9 cellular contexts compared by ENCODE assay signal in the genomic region with DNA sequence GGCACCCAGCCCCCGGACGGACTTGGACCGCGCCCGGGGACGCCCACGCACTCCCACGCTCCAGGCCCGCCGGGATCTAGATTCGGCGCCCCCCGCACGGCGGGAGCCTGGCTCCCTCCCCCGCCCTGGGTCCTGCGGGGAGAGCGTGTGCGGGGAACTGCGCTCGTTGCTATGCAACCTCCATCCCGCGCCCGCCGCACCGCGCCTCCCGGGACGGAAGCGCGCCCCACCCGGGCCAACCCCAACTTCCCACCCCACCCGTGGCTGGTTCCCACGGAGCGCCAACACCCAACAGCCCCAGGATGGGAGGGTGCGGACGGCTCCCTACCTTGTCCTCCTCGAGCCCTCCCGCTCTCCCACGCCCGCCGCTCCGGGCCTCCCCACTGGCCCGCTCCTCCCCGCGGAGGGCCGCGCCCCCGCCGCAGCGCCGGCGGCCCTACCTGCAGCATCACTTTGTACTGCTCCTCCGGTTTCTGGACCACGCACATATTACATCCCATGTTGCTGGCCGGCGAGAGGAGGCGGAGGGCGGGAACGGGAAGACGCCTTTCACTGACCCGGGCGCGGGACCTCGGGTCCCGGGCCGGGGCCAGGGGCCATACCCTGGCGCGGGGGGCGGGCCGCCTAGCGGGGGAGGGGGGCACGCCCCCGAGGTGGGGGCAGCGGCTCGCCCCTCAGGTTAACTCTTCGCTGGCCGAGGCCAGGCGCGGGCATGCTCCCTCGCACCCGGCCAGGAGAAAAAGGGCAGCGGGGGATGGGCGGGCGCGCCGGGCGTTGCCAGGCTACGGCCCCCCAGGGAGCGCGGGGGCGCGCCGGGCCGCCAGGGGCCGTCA. TPM values are rescaled to one million over a fixed set of nuclear protein-coding genes. Genes with fewer than 3 reads are reported as not detected.
DNase-seq lines count a peak whose midpoint lies in the region; ATAC-seq, FAIRE-seq and TF ChIP-seq lines count a peak whose summit lies in the region.
"Had no signal": no experiment of that assay in that cellular context is flagged by ENCODE, and none has a peak within 500 bp of the region (broad histone marks: within the 10 kb centered on the region; RNA-seq: fewer than 3 reads in every experiment).

A gene with protein sequence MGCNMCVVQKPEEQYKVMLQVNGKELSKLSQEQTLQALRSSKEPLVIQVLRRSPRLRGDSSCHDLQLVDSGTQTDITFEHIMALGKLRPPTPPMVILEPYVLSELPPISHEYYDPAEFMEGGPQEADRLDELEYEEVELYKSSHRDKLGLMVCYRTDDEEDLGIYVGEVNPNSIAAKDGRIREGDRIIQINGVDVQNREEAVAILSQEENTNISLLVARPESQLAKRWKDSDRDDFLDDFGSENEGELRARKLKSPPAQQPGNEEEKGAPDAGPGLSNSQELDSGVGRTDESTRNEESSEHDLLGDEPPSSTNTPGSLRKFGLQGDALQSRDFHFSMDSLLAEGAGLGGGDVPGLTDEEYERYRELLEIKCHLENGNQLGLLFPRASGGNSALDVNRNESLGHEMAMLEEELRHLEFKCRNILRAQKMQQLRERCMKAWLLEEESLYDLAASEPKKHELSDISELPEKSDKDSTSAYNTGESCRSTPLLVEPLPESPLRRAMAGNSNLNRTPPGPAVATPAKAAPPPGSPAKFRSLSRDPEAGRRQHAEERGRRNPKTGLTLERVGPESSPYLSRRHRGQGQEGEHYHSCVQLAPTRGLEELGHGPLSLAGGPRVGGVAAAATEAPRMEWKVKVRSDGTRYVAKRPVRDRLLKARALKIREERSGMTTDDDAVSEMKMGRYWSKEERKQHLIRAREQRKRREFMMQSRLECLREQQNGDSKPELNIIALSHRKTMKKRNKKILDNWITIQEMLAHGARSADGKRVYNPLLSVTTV (minus strand): TSS at position 746 of the 833 bp plus-strand sequence. CDS start 246 bp downstream, at position 500.

- no peaks in the 10 kb centered on the region for H4K20me1 ChIP-seq in HepG2 (ENCODE audit: insufficient read depth, low read length)

- H3K9ac ChIP-seq in HepG2 (ENCODE audit: insufficient read depth, low read depth, low read length), result no peak within 1 kb of the TSS

- H3K4me3 ChIP-seq in right lobe of liver, result peak within 1 kb of the TSS; percentile 7 to 31 (median 21)
- no peak within 1 kb of the TSS; a peak in 1 of 6 replicates for H3K4me3 ChIP-seq in HepG2 (replicated peaks in 1 of 3; ENCODE audit: insufficient read depth in 1 of 3, low read depth in 2 of 3, low read length in 3 of 3)
- H3K4me3 ChIP-seq in mononuclear cell (ENCODE audit: low read length), result no peak within 1 kb of the TSS
- peak within 1 kb of the TSS; percentile 30 to 37 for H3K4me3 ChIP-seq in uterus

- TF ChIP-seq CTCF in right lobe of liver (IDR thresholded peaks at IDR 0.05), result no peak
- TF ChIP-seq CTCF in HepG2 (CRISPR knock-in tag; IDR thresholded peaks at IDR 0.05), result no peak
- TF ChIP-seq CTCF in uterus (IDR thresholded peaks at IDR 0.05), result no peak

- ATAC-seq in right lobe of liver (no peak), HepG2 (no peak), GM21381 (IDR thresholded peaks at IDR 0.05; ENCODE audit: unreplicated experiment) (no peak)

- H3K27ac ChIP-seq in right lobe of liver (no peak within 1 kb of the TSS), HepG2 (ENCODE audit: extremely low read length, insufficient read depth, low read length) (no peak within 1 kb of the TSS), uterus (no peak within 1 kb of the TSS)

- TF ChIP-seq RAD21 in HepG2 (CRISPR knock-in tag; IDR thresholded peaks at IDR 0.05), result no peak

- TF ChIP-seq POLR2A in right lobe of liver (IDR thresholded peaks at IDR 0.05), result no peak
- TF ChIP-seq POLR2A in HepG2 (IDR thresholded peaks at IDR 0.05; ENCODE audit: insufficient read depth in 1 of 2, low read depth in 2 of 2, low read length in 2 of 2), result no peak
- TF ChIP-seq POLR2A in uterus (IDR thresholded peaks at IDR 0.05), result no peak

- 17% methylated on average over 7 of the region's 96 CpGs for WGBS in right lobe of liver (ENCODE audit: insufficient coverage, low coverage, low lambda C conversion rate, missing lambda C conversion rate)
- no CpG with 5 or more reads among the region's 96 CpGs for WGBS in HepG2 (ENCODE audit: low lambda C conversion rate)

- H3K9me3 ChIP-seq in right lobe of liver (no peaks in the 10 kb centered on the region), HepG2 (ENCODE audit: low read length) (no peaks in the 10 kb centered on the region), mononuclear cell (ENCODE audit: low read depth, low read length) (no peaks in the 10 kb centered on the region), uterus (no peaks in the 10 kb centered on the region)

- H3K4me1 ChIP-seq in right lobe of liver, result no peaks in the 10 kb centered on the region
- no peaks in the 10 kb centered on the region for H3K4me1 ChIP-seq in HepG2 (ENCODE audit: insufficient read depth, low read length)
- H3K4me1 ChIP-seq in mononuclear cell (ENCODE audit: insufficient read depth, low read length), result no peaks in the 10 kb centered on the region
- no peaks in the 10 kb centered on the region for H3K4me1 ChIP-seq in uterus

- in situ Hi-C loops in HepG2 (cut with HindIII; ENCODE audit: extremely low pct_ligation_motif_present, low pct_unique_long_range_greater_than_20kb), result no loop called here

- H2AFZ ChIP-seq in HepG2 (ENCODE audit: low read length), result no peak within 1 kb of the TSS

- H3K79me2 ChIP-seq in HepG2 (ENCODE audit: insufficient read depth, low read length), result no peaks in the 10 kb centered on the region

- no peak for FAIRE-seq in HepG2 (lab: Jason Lieb, UNC)

- H3K27me3 ChIP-seq in right lobe of liver (peaks cover 0 to 27% of the 10 kb centered on the region in 2 donors), HepG2 (ENCODE audit: control insufficient read depth in 1 of 2, insufficient read depth in 2 of 2, low read length in 2 of 2) (peaks cover 4 to 35% of the 10 kb centered on the region in 2 experiments; a peak in 3 of 5 replicates), mononuclear cell (ENCODE audit: insufficient read depth, low read length) (peaks cover 24% of the 10 kb centered on the region), uterus (no peaks in the 10 kb centered on the region)

- H3K36me3 ChIP-seq in right lobe of liver, result no peaks in the 10 kb centered on the region
- H3K36me3 ChIP-seq in HepG2 (replicated peaks in 1 of 2; ENCODE audit: control insufficient read depth in 1 of 2, insufficient read depth in 2 of 2, low read length in 2 of 2), result no peaks in the 10 kb centered on the region
- no peaks in the 10 kb centered on the region for H3K36me3 ChIP-seq in uterus

- TF ChIP-seq EP300 in HepG2 (IDR thresholded peaks at IDR 0.05; ENCODE audit: low read depth in 2 of 2, low read length in 2 of 2), result no peak
- no peak for TF ChIP-seq EP300 in HepG2 (CRISPR knock-in tag; IDR thresholded peaks at IDR 0.05; ENCODE audit: borderline replicate concordance)

- intact Hi-C loops in right lobe of liver (cut with DNase I), result no loop called here
- intact Hi-C loops in HepG2 (cut with micrococcal nuclease; ENCODE audit: unreplicated experiment), result no loop called here
- intact Hi-C loops in uterus (cut with DNase I; ENCODE audit: low total_unique reads), result no loop called here

- BruUV-seq in HepG2 (replicated peaks; lab: Mats Ljungman, UMichigan), result no TSS peak

- DNase-seq in right lobe of liver (no peak), HepG2 (ENCODE audit: low spot score) (no peak), astrocyte of the hippocampus (ENCODE audit: low read depth, low spot score) (peak; percentile 13), uterus (no peak), globus pallidus (ENCODE audit: low spot score) (no peak), DMS153 treated with DMSO at 0.1 percent for 48 hours (lab: John Stamatoyannopoulos, UW; ENCODE audit: unreplicated experiment) (no peak)
- DNase-seq: activated gamma-delta T cell treated with Interleukin-2 at 50 U/mL for 16 hours had no signal

- POLR2A ChIA-PET in HepG2 (lab: Yijun Ruan, JAX), result no interaction called here

- CTCF ChIA-PET in HepG2 (lab: Yijun Ruan, JAX; ENCODE audit: low intra/inter-chr PET ratio, low total read pairs), result no interaction called here

- H3K4me2 ChIP-seq in HepG2 (ENCODE audit: low read depth, low read length), result no peak within 1 kb of the TSS

TF ChIP-seq in HepG2, 621 proteins besides CTCF, POLR2A, EP300 and RAD21 (continues in another document):
- TF ChIP-seq IRF2 (CRISPR knock-in tag; IDR thresholded peaks at IDR 0.05) (no peak), ZNF674 (CRISPR knock-in tag; IDR thresholded peaks at IDR 0.05; ENCODE audit: low read depth) (no peak), EHMT2 (IDR thresholded peaks at IDR 0.05; ENCODE audit: borderline replicate concordance, low read depth, low read length) (no peak), ZFP37 (CRISPR knock-in tag; IDR thresholded peaks at IDR 0.05; ENCODE audit: borderline replicate concordance) (no peak)

RNA-seq across cellular contexts. Expression of the gene that starts here (rescaled TPM):
- 1 to 10 TPM in 5 of 6 experiments, under 1 TPM in 1; 0.61 to 2.3 (median 1.5) TPM for total RNA-seq in right lobe of liver
- not detected in 2 replicates for total RNA-seq in HepG2 (2016; rRNA removed; fragmentation: Illumina TruSeq; extraction: Trizol)
- not detected in 2 replicates for total RNA-seq in HepG2 (2016; cell fraction: cytosol; rRNA removed; fragmentation: Illumina TruSeq; extraction: Trizol; ENCODE audit: low read depth)
- total RNA-seq in HepG2 (2016; cell fraction: insoluble cytoplasmic fraction; rRNA removed; fragmentation: Illumina TruSeq; extraction: Trizol), result not detected in 2 replicates
- total RNA-seq in HepG2 (2016; cell fraction: membrane; rRNA removed; fragmentation: Illumina TruSeq; extraction: Trizol), result not detected in 2 replicates
- total RNA-seq in HepG2 (2016; cell fraction: nucleus; rRNA removed; fragmentation: Illumina TruSeq; extraction: Trizol), result not detected in 2 replicates
- 0.03 TPM in 1 of 2 replicates, not detected in the other for polyA plus RNA-seq in HepG2 (2011; rRNA removed)
- polyA plus RNA-seq in HepG2 (2011; cell fraction: cytosol; rRNA removed), result 0.08 TPM in 1 of 2 replicates, not detected in the other
- 0.21 and 0.28 TPM in 2 replicates for polyA plus RNA-seq in HepG2 (2011; cell fraction: nucleus; rRNA removed)
- 0.04 TPM in 1 of 2 replicates, not detected in the other for polyA plus RNA-seq in HepG2 (2012)
- polyA plus RNA-seq in HepG2 (2016; cell fraction: cytosol; fragmentation: Illumina TruSeq; extraction: Trizol; ENCODE audit: low read depth), result not detected in 2 replicates
- polyA plus RNA-seq in HepG2 (2016; cell fraction: insoluble cytoplasmic fraction; fragmentation: Illumina TruSeq; extraction: Trizol; ENCODE audit: low read depth), result not detected in 2 replicates
- not detected in 2 replicates for polyA plus RNA-seq in HepG2 (2016; cell fraction: membrane; fragmentation: Illumina TruSeq; extraction: Trizol; ENCODE audit: low read depth)
- not detected in 2 replicates for polyA plus RNA-seq in HepG2 (2016; cell fraction: nucleus; fragmentation: Illumina TruSeq; extraction: Trizol; ENCODE audit: insufficient read depth, low read depth)
- not detected in 2 replicates for polyA minus RNA-seq in HepG2 (2011; rRNA and poly(A)+ RNA removed; ENCODE audit: low replicate concordance)
- polyA minus RNA-seq in HepG2 (2011; cell fraction: cytosol; rRNA and poly(A)+ RNA removed), result not detected in 2 replicates
- not detected in 2 replicates for polyA minus RNA-seq in HepG2 (2011; cell fraction: nucleus; rRNA and poly(A)+ RNA removed)
- 15.6 TPM for total RNA-seq in mononuclear cell
- 10 to 100 TPM in 3 of 4 donors, 1 to 10 TPM in 1; 2.6 to 21.3 (median 16.8) TPM for total RNA-seq in uterus

Comparison
In these comparisons a context has a peak if more than half of its experiments do, and no peak if none do; other contexts are left out.
1. H3K4me3 ChIP-seq: peak in right lobe of liver (3 of 3) and uterus (2 of 2); none in HepG2 (0 of 3) and mononuclear cell (single experiment).